ENCODE assay signal across 24 cellular contexts in genomic region chr14:36940476-36940875, GRCh38.
DNase-seq lines count a peak whose midpoint lies in the region; ATAC-seq, FAIRE-seq and TF ChIP-seq lines count a peak whose summit lies in the region.
"Had no signal": no experiment of that assay in that cellular context is flagged by ENCODE, and none has a peak within 500 bp of the region (broad histone marks: within the 10 kb centered on the region; RNA-seq: fewer than 3 reads in every experiment).

No MANE protein-coding gene starts in this region.

- no peaks in the 10 kb centered on the region for H3K9me3 ChIP-seq in HepG2 (ENCODE audit: low read length)
- no peaks in the 10 kb centered on the region for H3K9me3 ChIP-seq in right lobe of liver
- H3K9me3 ChIP-seq in adipocyte (ENCODE audit: control insufficient read depth, low read length) = no peaks in the 10 kb centered on the region

- H3K27me3 ChIP-seq in HepG2 (ENCODE audit: control insufficient read depth in 1 of 2, insufficient read depth in 2 of 2, low read length in 2 of 2) = no peaks in the 10 kb centered on the region
- H3K27me3 ChIP-seq in right lobe of liver = no peaks in the 10 kb centered on the region
- no peaks in the 10 kb centered on the region for H3K27me3 ChIP-seq in adipocyte (replicated peaks; ENCODE audit: control insufficient read depth, insufficient read depth, low read length)

- in situ Hi-C loops in HepG2 (cut with HindIII; ENCODE audit: extremely low pct_ligation_motif_present, low pct_unique_long_range_greater_than_20kb) = loop anchor here (10.0 kb wide), 1 partner anchor 386 kb away; no protein-coding TSS in a partner anchor

- TF ChIP-seq RAD21 in HepG2 (CRISPR knock-in tag; IDR thresholded peaks at IDR 0.05) = no peak

- H3K4me1 ChIP-seq in HepG2 (ENCODE audit: insufficient read depth, low read length) = no peaks in the 10 kb centered on the region
- no peaks in the 10 kb centered on the region for H3K4me1 ChIP-seq in right lobe of liver
- peaks cover 14% of the 10 kb centered on the region for H3K4me1 ChIP-seq in adipocyte (ENCODE audit: control insufficient read depth, insufficient read depth, low read length)

- no peaks in the 10 kb centered on the region for H4K20me1 ChIP-seq in HepG2 (ENCODE audit: insufficient read depth, low read length)

- CTCF ChIA-PET in HepG2 (lab: Yijun Ruan, JAX; ENCODE audit: low intra/inter-chr PET ratio, low total read pairs) = no interaction called here

- TF ChIP-seq CTCF in HepG2 (CRISPR knock-in tag; IDR thresholded peaks at IDR 0.05) = no peak
- no peak for TF ChIP-seq CTCF in right lobe of liver (IDR thresholded peaks at IDR 0.05)

- no peak overlapping the region for H3K4me2 ChIP-seq in HepG2 (ENCODE audit: low read depth, low read length)
- H3K4me2 ChIP-seq: KMS-11 had no signal

- POLR2A ChIA-PET in HepG2 (lab: Yijun Ruan, JAX) = no interaction called here

- TF ChIP-seq EP300 in HepG2 (IDR thresholded peaks at IDR 0.05; ENCODE audit: low read depth in 2 of 2, low read length in 2 of 2) = no peak
- TF ChIP-seq EP300 in HepG2 (CRISPR knock-in tag; IDR thresholded peaks at IDR 0.05; ENCODE audit: borderline replicate concordance) = no peak

- H3K27ac ChIP-seq in HepG2 (ENCODE audit: extremely low read length, insufficient read depth, low read length) (no peak overlapping the region), right lobe of liver (no peak overlapping the region)
- H3K27ac ChIP-seq: KMS-11 had no signal

- TF ChIP-seq POLR2A in HepG2 (IDR thresholded peaks at IDR 0.05; ENCODE audit: insufficient read depth in 1 of 2, low read depth in 2 of 2, low read length in 2 of 2) (no peak), right lobe of liver (IDR thresholded peaks at IDR 0.05) (no peak)

- H2AFZ ChIP-seq in HepG2 (ENCODE audit: low read length) = no peak overlapping the region

- BruUV-seq in HepG2 (replicated peaks; lab: Mats Ljungman, UMichigan) = no TSS peak

- no peak for DNase-seq in HepG2 (ENCODE audit: low spot score)
- no peak for DNase-seq in right lobe of liver
- peak; percentile 79 for DNase-seq in adipocyte (ENCODE audit: low read depth)
- peak; percentile 83 for DNase-seq in fibroblast of peridontal ligament (ENCODE audit: extremely low read depth)
- DNase-seq in activated CD4-positive, alpha-beta T cell treated with anti-CD3 and anti-CD28 coated beads for 4 hours = no peak
- no peak for DNase-seq in C1 segment of cervical spinal cord (lab: John Stamatoyannopoulos, UW)
- DNase-seq in ureter (ENCODE audit: low spot score) = no peak
- DNase-seq: 8988T; CD4-positive, alpha-beta T cell; COR-L47; NCI-H1105; NCI-H146; NCI-H2029 treated with DMSO at 0.1 percent for 48 hours; NCI-H345; NCI-H524; NCI-H82; SIG-M5 had no signal

- no peaks in the 10 kb centered on the region for H3K79me2 ChIP-seq in HepG2 (ENCODE audit: insufficient read depth, low read length)

- H3K36me3 ChIP-seq in HepG2 (replicated peaks in 1 of 2; ENCODE audit: control insufficient read depth in 1 of 2, insufficient read depth in 2 of 2, low read length in 2 of 2) (no peaks in the 10 kb centered on the region), right lobe of liver (no peaks in the 10 kb centered on the region), adipocyte (ENCODE audit: control insufficient read depth, insufficient read depth, low read length, severe bottlenecking) (no peaks in the 10 kb centered on the region)

- WGBS in HepG2 (ENCODE audit: low lambda C conversion rate) = under 1% methylated on average over 4 of the region's 4 CpGs
- 34% methylated on average over 4 of the region's 4 CpGs for WGBS in right lobe of liver (ENCODE audit: insufficient coverage, low coverage, low lambda C conversion rate, missing lambda C conversion rate)

- ATAC-seq in HepG2 = no peak
- ATAC-seq in right lobe of liver = no peak
- ATAC-seq in GM21360 (IDR thresholded peaks at IDR 0.05; ENCODE audit: unreplicated experiment) = no peak
- ATAC-seq: HCT116, Panc1, SK-N-SH treated with all-trans-retinoic acid at 6 μM for 48 hours had no signal

- intact Hi-C loops in HepG2 (cut with micrococcal nuclease; ENCODE audit: unreplicated experiment) (no loop called here), right lobe of liver (cut with DNase I) (no loop called here)

- no peak for FAIRE-seq in HepG2 (lab: Jason Lieb, UNC)
- FAIRE-seq: GM18507, H1 had no signal

- H3K4me3 ChIP-seq in HepG2 (replicated peaks in 1 of 3; ENCODE audit: insufficient read depth in 1 of 3, low read depth in 2 of 3, low read length in 3 of 3) (no peak overlapping the region), right lobe of liver (no peak overlapping the region), adipocyte (ENCODE audit: low read length) (no peak overlapping the region)

- H3K9ac ChIP-seq in HepG2 (ENCODE audit: insufficient read depth, low read depth, low read length) (no peak overlapping the region), adipocyte (ENCODE audit: low read length) (no peak overlapping the region)
- H3K9ac ChIP-seq: KMS-11 had no signal

TF ChIP-seq in HepG2, 621 proteins besides CTCF, POLR2A, EP300 and RAD21:
- TF ChIP-seq CSRNP2 (CRISPR knock-in tag; conservative IDR thresholded peaks at IDR 0.05; ENCODE audit: low read depth) = no peak
- TF ChIP-seq ZNF557 (CRISPR knock-in tag; IDR thresholded peaks at IDR 0.05) = no peak
- no peak for TF ChIP-seq GATAD1 (CRISPR knock-in tag; IDR thresholded peaks at IDR 0.05)
- TF ChIP-seq ZNF772 (CRISPR knock-in tag; IDR thresholded peaks at IDR 0.05) = no peak
- TF ChIP-seq FUBP1 (CRISPR knock-in tag; IDR thresholded peaks at IDR 0.05; ENCODE audit: borderline replicate concordance) = no peak
- peak; percentile 72 for TF ChIP-seq CEBPB (IDR thresholded peaks at IDR 0.05; ENCODE audit: borderline replicate concordance, low read depth, low read length)

Comparison
In these comparisons a context has a peak if more than half of its experiments do, and no peak if none do; other contexts are left out.
1. DNase-seq: peak in adipocyte (single experiment) and fibroblast of peridontal ligament (single experiment); none in HepG2 (single experiment), right lobe of liver (0 of 3), activated CD4-positive, alpha-beta T cell treated with anti-CD3 and anti-CD28 coated beads for 4 hours (0 of 2), C1 segment of cervical spinal cord (0 of 14) and ureter (single experiment).